ENCODE assay signal across 1 cellular context in the genomic region with DNA sequence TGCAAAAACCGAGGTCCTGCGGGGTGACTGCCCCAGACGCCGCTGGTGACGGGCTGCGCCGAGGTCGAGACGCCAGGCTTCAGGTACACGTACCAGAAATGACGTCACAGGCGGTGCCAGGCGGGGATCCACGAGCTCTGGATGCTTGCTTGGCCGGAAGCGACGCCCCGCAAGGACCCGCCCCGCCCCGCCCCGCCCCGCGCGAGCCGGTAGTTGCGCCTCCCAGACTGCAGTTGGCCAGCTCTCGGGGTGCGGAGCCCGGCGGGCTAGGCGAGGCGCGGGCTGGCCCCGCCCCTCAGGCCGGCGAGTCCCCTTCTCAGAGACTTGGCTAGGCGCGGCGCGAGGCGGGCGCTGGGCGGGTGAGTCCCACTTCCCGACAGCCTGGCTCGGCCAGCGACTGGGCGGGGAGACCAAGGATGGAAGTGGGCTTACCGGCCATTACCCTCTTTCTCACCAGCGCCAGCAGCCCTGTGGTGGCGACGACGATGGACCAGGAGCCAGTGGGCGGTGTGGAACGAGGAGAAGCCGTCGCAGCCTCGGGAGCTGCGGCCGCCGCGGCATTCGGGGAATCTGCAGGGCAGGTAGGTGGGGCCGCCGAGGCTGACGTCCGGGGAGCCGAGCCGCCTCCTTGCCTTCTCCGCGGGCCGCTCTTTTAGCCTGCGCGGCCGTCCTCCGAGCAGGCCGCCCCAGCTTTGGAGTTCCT.
TF ChIP-seq lines count a peak whose summit lies in the region.

A gene with protein sequence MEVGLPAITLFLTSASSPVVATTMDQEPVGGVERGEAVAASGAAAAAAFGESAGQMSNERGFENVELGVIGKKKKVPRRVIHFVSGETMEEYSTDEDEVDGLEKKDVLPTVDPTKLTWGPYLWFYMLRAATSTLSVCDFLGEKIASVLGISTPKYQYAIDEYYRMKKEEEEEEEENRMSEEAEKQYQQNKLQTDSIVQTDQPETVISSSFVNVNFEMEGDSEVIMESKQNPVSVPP (plus strand): TSS at position 225 of the 703 bp plus-strand sequence. CDS start 192 bp downstream, at position 417.

TF ChIP-seq in WTC11, 78 proteins besides CTCF, POLR2A, EP300 and RAD21 (continued from another document and continues in another):
- TF ChIP-seq, protein P1, sequence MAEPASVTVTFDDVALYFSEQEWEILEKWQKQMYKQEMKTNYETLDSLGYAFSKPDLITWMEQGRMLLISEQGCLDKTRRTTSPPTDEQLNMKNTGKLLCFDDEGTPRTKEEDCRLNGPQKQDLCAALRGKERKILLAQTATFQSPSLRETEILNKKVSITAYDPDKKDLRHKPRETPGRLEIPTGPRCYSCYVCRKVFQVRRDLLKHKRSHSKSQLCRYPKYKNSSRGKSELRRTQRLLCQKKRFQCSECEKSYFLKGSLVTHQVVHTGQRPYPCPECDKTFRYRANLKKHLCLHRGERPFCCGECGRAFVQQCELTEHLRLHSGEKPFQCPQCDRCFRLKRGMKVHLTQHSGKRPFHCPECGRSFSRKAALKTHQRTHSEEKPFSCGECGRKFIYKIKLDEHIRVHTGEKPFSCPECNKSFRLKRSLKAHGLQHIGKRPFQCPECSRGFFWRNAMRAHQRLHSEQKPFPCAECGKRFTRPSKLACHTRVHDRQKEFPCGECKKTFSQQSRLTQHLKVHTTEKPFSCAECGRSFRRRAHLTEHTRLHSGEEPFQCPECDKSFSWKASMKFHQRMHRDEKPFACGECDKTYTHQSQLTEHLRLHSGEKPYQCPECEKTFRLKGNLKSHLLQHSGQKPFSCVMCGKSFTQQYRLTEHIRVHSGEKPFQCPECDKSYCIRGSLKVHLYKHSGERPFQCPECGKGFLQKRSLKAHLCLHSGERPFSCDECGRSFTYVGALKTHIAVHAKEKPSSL (CRISPR knock-in tag; conservative IDR thresholded peaks at IDR 0.05) = no peak
- TF ChIP-seq, protein P2, sequence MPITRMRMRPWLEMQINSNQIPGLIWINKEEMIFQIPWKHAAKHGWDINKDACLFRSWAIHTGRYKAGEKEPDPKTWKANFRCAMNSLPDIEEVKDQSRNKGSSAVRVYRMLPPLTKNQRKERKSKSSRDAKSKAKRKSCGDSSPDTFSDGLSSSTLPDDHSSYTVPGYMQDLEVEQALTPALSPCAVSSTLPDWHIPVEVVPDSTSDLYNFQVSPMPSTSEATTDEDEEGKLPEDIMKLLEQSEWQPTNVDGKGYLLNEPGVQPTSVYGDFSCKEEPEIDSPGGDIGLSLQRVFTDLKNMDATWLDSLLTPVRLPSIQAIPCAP (CRISPR knock-in tag; IDR thresholded peaks at IDR 0.05) = no peak
- peak; percentile 63 for TF ChIP-seq FOXK1 (CRISPR knock-in tag; IDR thresholded peaks at IDR 0.05)
- no peak for TF ChIP-seq EMX1 (CRISPR knock-in tag; IDR thresholded peaks at IDR 0.05)
- no peak for TF ChIP-seq TEAD1 (CRISPR knock-in tag; IDR thresholded peaks at IDR 0.05)
- TF ChIP-seq SP1 (CRISPR knock-in tag; conservative IDR thresholded peaks at IDR 0.05) = peak; percentile 94
- no peak for TF ChIP-seq ZNF416 (CRISPR knock-in tag; IDR thresholded peaks at IDR 0.05)
- TF ChIP-seq, protein P3, sequence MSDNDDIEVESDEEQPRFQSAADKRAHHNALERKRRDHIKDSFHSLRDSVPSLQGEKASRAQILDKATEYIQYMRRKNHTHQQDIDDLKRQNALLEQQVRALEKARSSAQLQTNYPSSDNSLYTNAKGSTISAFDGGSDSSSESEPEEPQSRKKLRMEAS (CRISPR knock-in tag; IDR thresholded peaks at IDR 0.05) = no peak; the same call in 1 of the 2 replicates
- TF ChIP-seq, protein P4, sequence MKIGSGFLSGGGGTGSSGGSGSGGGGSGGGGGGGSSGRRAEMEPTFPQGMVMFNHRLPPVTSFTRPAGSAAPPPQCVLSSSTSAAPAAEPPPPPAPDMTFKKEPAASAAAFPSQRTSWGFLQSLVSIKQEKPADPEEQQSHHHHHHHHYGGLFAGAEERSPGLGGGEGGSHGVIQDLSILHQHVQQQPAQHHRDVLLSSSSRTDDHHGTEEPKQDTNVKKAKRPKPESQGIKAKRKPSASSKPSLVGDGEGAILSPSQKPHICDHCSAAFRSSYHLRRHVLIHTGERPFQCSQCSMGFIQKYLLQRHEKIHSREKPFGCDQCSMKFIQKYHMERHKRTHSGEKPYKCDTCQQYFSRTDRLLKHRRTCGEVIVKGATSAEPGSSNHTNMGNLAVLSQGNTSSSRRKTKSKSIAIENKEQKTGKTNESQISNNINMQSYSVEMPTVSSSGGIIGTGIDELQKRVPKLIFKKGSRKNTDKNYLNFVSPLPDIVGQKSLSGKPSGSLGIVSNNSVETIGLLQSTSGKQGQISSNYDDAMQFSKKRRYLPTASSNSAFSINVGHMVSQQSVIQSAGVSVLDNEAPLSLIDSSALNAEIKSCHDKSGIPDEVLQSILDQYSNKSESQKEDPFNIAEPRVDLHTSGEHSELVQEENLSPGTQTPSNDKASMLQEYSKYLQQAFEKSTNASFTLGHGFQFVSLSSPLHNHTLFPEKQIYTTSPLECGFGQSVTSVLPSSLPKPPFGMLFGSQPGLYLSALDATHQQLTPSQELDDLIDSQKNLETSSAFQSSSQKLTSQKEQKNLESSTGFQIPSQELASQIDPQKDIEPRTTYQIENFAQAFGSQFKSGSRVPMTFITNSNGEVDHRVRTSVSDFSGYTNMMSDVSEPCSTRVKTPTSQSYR (CRISPR knock-in tag; IDR thresholded peaks at IDR 0.05) = peak; percentile 75; the same call in 1 of the 2 replicates
- no peak for TF ChIP-seq ZNF219 (CRISPR knock-in tag; IDR thresholded peaks at IDR 0.05; ENCODE audit: borderline replicate concordance)
- no peak for TF ChIP-seq SMAD4 (CRISPR knock-in tag; IDR thresholded peaks at IDR 0.05)
- TF ChIP-seq, protein P5, sequence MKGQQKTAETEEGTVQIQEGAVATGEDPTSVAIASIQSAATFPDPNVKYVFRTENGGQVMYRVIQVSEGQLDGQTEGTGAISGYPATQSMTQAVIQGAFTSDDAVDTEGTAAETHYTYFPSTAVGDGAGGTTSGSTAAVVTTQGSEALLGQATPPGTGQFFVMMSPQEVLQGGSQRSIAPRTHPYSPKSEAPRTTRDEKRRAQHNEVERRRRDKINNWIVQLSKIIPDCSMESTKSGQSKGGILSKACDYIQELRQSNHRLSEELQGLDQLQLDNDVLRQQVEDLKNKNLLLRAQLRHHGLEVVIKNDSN (CRISPR knock-in tag; IDR thresholded peaks at IDR 0.05) = no peak
- TF ChIP-seq ATF1 (CRISPR knock-in tag; IDR thresholded peaks at IDR 0.05) = 0 out of 2 replicates have a peak, but pooled peaks have one; percentile 71
- TF ChIP-seq, protein P6, sequence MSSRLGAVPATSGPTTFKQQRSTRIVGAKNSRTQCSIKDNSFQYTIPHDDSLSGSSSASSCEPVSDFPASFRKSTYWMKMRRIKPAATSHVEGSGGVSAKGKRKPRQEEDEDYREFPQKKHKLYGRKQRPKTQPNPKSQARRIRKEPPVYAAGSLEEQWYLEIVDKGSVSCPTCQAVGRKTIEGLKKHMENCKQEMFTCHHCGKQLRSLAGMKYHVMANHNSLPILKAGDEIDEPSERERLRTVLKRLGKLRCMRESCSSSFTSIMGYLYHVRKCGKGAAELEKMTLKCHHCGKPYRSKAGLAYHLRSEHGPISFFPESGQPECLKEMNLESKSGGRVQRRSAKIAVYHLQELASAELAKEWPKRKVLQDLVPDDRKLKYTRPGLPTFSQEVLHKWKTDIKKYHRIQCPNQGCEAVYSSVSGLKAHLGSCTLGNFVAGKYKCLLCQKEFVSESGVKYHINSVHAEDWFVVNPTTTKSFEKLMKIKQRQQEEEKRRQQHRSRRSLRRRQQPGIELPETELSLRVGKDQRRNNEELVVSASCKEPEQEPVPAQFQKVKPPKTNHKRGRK (CRISPR knock-in tag; IDR thresholded peaks at IDR 0.05; ENCODE audit: borderline replicate concordance) = no peak
- TF ChIP-seq, protein P7, sequence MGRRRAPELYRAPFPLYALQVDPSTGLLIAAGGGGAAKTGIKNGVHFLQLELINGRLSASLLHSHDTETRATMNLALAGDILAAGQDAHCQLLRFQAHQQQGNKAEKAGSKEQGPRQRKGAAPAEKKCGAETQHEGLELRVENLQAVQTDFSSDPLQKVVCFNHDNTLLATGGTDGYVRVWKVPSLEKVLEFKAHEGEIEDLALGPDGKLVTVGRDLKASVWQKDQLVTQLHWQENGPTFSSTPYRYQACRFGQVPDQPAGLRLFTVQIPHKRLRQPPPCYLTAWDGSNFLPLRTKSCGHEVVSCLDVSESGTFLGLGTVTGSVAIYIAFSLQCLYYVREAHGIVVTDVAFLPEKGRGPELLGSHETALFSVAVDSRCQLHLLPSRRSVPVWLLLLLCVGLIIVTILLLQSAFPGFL (CRISPR knock-in tag; IDR thresholded peaks at IDR 0.05; ENCODE audit: borderline replicate concordance) = no peak; the same call in 1 of the 2 replicates
- TF ChIP-seq HMGA2 (CRISPR knock-in tag; IDR thresholded peaks at IDR 0.05) = no peak
- TF ChIP-seq GABPB1 (CRISPR knock-in tag; IDR thresholded peaks at IDR 0.05) = peak; percentile 81
- TF ChIP-seq, protein P8, sequence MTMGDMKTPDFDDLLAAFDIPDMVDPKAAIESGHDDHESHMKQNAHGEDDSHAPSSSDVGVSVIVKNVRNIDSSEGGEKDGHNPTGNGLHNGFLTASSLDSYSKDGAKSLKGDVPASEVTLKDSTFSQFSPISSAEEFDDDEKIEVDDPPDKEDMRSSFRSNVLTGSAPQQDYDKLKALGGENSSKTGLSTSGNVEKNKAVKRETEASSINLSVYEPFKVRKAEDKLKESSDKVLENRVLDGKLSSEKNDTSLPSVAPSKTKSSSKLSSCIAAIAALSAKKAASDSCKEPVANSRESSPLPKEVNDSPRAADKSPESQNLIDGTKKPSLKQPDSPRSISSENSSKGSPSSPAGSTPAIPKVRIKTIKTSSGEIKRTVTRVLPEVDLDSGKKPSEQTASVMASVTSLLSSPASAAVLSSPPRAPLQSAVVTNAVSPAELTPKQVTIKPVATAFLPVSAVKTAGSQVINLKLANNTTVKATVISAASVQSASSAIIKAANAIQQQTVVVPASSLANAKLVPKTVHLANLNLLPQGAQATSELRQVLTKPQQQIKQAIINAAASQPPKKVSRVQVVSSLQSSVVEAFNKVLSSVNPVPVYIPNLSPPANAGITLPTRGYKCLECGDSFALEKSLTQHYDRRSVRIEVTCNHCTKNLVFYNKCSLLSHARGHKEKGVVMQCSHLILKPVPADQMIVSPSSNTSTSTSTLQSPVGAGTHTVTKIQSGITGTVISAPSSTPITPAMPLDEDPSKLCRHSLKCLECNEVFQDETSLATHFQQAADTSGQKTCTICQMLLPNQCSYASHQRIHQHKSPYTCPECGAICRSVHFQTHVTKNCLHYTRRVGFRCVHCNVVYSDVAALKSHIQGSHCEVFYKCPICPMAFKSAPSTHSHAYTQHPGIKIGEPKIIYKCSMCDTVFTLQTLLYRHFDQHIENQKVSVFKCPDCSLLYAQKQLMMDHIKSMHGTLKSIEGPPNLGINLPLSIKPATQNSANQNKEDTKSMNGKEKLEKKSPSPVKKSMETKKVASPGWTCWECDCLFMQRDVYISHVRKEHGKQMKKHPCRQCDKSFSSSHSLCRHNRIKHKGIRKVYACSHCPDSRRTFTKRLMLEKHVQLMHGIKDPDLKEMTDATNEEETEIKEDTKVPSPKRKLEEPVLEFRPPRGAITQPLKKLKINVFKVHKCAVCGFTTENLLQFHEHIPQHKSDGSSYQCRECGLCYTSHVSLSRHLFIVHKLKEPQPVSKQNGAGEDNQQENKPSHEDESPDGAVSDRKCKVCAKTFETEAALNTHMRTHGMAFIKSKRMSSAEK (CRISPR knock-in tag; IDR thresholded peaks at IDR 0.05; ENCODE audit: borderline replicate concordance) = no peak
- TF ChIP-seq, protein P9, sequence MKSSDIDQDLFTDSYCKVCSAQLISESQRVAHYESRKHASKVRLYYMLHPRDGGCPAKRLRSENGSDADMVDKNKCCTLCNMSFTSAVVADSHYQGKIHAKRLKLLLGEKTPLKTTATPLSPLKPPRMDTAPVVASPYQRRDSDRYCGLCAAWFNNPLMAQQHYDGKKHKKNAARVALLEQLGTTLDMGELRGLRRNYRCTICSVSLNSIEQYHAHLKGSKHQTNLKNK (CRISPR knock-in tag; IDR thresholded peaks at IDR 0.05) = no peak
- TF ChIP-seq ZBTB21 (CRISPR knock-in tag; IDR thresholded peaks at IDR 0.05; ENCODE audit: borderline replicate concordance) = peak; percentile 94
- TF ChIP-seq, protein P10, sequence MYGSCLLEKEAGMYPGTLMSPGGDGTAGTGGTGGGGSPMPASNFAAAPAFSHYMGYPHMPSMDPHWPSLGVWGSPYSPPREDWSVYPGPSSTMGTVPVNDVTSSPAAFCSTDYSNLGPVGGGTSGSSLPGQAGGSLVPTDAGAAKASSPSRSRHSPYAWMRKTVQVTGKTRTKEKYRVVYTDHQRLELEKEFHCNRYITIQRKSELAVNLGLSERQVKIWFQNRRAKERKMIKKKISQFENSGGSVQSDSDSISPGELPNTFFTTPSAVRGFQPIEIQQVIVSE (CRISPR knock-in tag; IDR thresholded peaks at IDR 0.05; ENCODE audit: borderline replicate concordance) = no peak
- TF ChIP-seq KAT7 (CRISPR knock-in tag; IDR thresholded peaks at IDR 0.05; ENCODE audit: borderline replicate concordance) = no peak; the same call in 1 of the 2 replicates
- TF ChIP-seq, protein P11, sequence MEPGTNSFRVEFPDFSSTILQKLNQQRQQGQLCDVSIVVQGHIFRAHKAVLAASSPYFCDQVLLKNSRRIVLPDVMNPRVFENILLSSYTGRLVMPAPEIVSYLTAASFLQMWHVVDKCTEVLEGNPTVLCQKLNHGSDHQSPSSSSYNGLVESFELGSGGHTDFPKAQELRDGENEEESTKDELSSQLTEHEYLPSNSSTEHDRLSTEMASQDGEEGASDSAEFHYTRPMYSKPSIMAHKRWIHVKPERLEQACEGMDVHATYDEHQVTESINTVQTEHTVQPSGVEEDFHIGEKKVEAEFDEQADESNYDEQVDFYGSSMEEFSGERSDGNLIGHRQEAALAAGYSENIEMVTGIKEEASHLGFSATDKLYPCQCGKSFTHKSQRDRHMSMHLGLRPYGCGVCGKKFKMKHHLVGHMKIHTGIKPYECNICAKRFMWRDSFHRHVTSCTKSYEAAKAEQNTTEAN (CRISPR knock-in tag; IDR thresholded peaks at IDR 0.05) = 0 out of 2 replicates have a peak, but pooled peaks have one; percentile 57
- TF ChIP-seq FOXP1 (CRISPR knock-in tag; IDR thresholded peaks at IDR 0.05; ENCODE audit: borderline replicate concordance) = 0 out of 2 replicates have a peak, but pooled peaks have one; percentile 58
- TF ChIP-seq ZNF317 (CRISPR knock-in tag; IDR thresholded peaks at IDR 0.05; ENCODE audit: borderline replicate concordance, low read depth) = 0 out of 2 replicates have a peak, but pooled peaks have one; percentile 30
- peak; percentile 85; the same call in 1 of the 2 replicates for TF ChIP-seq ZNF138 (CRISPR knock-in tag; conservative IDR thresholded peaks at IDR 0.05)
- TF ChIP-seq ZNF263 (CRISPR knock-in tag; IDR thresholded peaks at IDR 0.05; ENCODE audit: low read depth) = no peak
- TF ChIP-seq GRHL2 (CRISPR knock-in tag; IDR thresholded peaks at IDR 0.05; ENCODE audit: insufficient replicate concordance, severe bottlenecking) = no peak
- peak; percentile 75; the same call in 1 of the 2 replicates for TF ChIP-seq SMAD3 (CRISPR knock-in tag; IDR thresholded peaks at IDR 0.05; ENCODE audit: borderline replicate concordance)
- TF ChIP-seq NFATC4 (CRISPR knock-in tag; IDR thresholded peaks at IDR 0.05) = no peak
- TF ChIP-seq ZNF232 (CRISPR knock-in tag; IDR thresholded peaks at IDR 0.05) = peak; percentile 96
- TF ChIP-seq, protein P12, sequence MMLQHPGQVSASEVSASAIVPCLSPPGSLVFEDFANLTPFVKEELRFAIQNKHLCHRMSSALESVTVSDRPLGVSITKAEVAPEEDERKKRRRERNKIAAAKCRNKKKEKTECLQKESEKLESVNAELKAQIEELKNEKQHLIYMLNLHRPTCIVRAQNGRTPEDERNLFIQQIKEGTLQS (CRISPR knock-in tag; conservative IDR thresholded peaks at IDR 0.05) = no peak
